Comparison of ENCODE assay signal across 8 cellular contexts in the genomic region with DNA sequence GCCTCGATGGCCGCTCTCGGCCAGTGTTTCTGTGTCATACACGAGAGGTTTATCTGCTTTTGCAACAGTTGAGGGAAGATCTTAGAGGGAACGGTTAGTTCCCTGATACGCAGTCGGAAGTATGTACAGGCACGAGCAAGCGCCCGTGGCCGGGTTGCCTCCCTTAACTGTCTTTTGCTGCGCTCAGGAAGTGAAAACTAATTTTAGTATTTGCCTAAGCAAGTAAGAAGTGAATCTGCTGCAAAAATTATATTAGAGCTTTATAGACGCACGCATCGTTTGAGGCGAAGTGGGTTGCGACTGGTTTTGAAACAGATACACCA. TPM values are rescaled to one million over a fixed set of nuclear protein-coding genes. Genes with fewer than 3 reads are reported as not detected.
DNase-seq lines count a peak whose midpoint lies in the region; ATAC-seq and TF ChIP-seq lines count a peak whose summit lies in the region.

No MANE protein-coding gene starts in this region.

- TF ChIP-seq CTCF in A673 (conservative IDR thresholded peaks at IDR 0.05; ENCODE audit: low read depth, low read length) (no peak), lower leg skin (IDR thresholded peaks at IDR 0.05) (no peak), thoracic aorta (IDR thresholded peaks at IDR 0.05) (no peak)

- intact Hi-C loops in A673 (cut with micrococcal nuclease; ENCODE audit: unreplicated experiment), result loop anchor here (10.0 kb wide), 1 partner anchor 1106 kb away; no protein-coding TSS in a partner anchor
- intact Hi-C loops in lower leg skin (cut with DNase I; ENCODE audit: low total_unique reads), result no loop called here

- H3K9me3 ChIP-seq in A673 (ENCODE audit: low read depth, low read length, poor library complexity, severe bottlenecking), result no peaks in the 10 kb centered on the region
- H3K9me3 ChIP-seq in thoracic aorta, result no peaks in the 10 kb centered on the region

- H3K36me3 ChIP-seq in A673 (ENCODE audit: insufficient read depth, low read length, poor library complexity, severe bottlenecking) (no peaks in the 10 kb centered on the region), thoracic aorta (no peaks in the 10 kb centered on the region)

- WGBS in lower leg skin, 2 donors, result 2 to 42% methylated on average over 13 to 17 of the region's 17 CpGs

- no peaks in the 10 kb centered on the region for H3K27me3 ChIP-seq in A673 (replicated peaks; ENCODE audit: insufficient read depth, low read depth, low read length, poor library complexity)
- H3K27me3 ChIP-seq in thoracic aorta (replicated peaks; ENCODE audit: insufficient read depth), result no peaks in the 10 kb centered on the region

- no peaks in the 10 kb centered on the region for H3K27me3 Mint-ChIP-seq in central memory CD8-positive, alpha-beta T cell

- TF ChIP-seq POLR2A in lower leg skin (IDR thresholded peaks at IDR 0.05), result no peak

- no peaks in the 10 kb centered on the region for H3K9me3 Mint-ChIP-seq in central memory CD8-positive, alpha-beta T cell

- H3K4me1 Mint-ChIP-seq in central memory CD8-positive, alpha-beta T cell, result peaks cover 26% of the 10 kb centered on the region

- POLR2A ChIA-PET in A673 (lab: Charles Lee; ENCODE audit: low non-redundant PET), result no interaction called here

- CTCF ChIA-PET in A673 (lab: Charles Lee), result no interaction called here

- no peak overlapping the region for H3K27ac Mint-ChIP-seq in central memory CD8-positive, alpha-beta T cell (ENCODE audit: low read depth)

- H3K27ac ChIP-seq in A673 (ENCODE audit: low read depth, low read length, poor library complexity, severe bottlenecking), result peak overlapping the region; percentile 61
- peak overlapping the region; percentile 74 to 83 for H3K27ac ChIP-seq in thoracic aorta

- peaks cover 15% of the 10 kb centered on the region for H3K4me1 ChIP-seq in A673 (ENCODE audit: insufficient read depth, low read length, poor library complexity, severe bottlenecking)
- H3K4me1 ChIP-seq in thoracic aorta (ENCODE audit: control insufficient read depth in 1 of 2, low read depth in 2 of 2), result peaks cover 0 to 15% of the 10 kb centered on the region in 2 donors

- BruUV-seq in A673 (replicated peaks; lab: Mats Ljungman, UMichigan), result no TSS peak

- DNase-seq in A673 (ENCODE audit: low spot score), result peak; percentile 12
- DNase-seq in central memory CD8-positive, alpha-beta T cell (ENCODE audit: low spot score in 2 of 2), result peak in 1 of 2 donors; percentile 19
- DNase-seq in lower leg skin (ENCODE audit: low spot score in 2 of 2), result no peak
- no peak for DNase-seq in thoracic aorta (ENCODE audit: low spot score)
- DNase-seq in SK-N-DZ (ENCODE audit: low spot score), result no peak

- H3K4me3 ChIP-seq in A673 (ENCODE audit: low read depth, low read length, poor library complexity, severe bottlenecking), result peak overlapping the region; percentile 72
- peak overlapping the region; percentile 65 for H3K4me3 ChIP-seq in lower leg skin (ENCODE audit: low read depth, poor library complexity, severe bottlenecking)
- H3K4me3 ChIP-seq in thoracic aorta, result peak overlapping the region; percentile 79

- ATAC-seq in GM18907 (IDR thresholded peaks at IDR 0.05; ENCODE audit: unreplicated experiment) (peak; percentile 32), HG03103 (IDR thresholded peaks at IDR 0.05; ENCODE audit: low read depth, unreplicated experiment) (peak; percentile 23), SK-N-SH treated with all-trans-retinoic acid at 6 μM for 48 hours (peak; percentile 29), thoracic aorta (ENCODE audit: insufficient number of reproducible peaks, low FRiP score, low read depth) (no peak)
- peak; percentile 57 for ATAC-seq in central memory CD8-positive, alpha-beta T cell (replicated peaks; ENCODE audit: extremely low read depth, poor library complexity, severe bottlenecking)

- peaks cover 6% of the 10 kb centered on the region for H3K36me3 Mint-ChIP-seq in central memory CD8-positive, alpha-beta T cell (ENCODE audit: insufficient read depth)

- H3K4me3 Mint-ChIP-seq in central memory CD8-positive, alpha-beta T cell, result peak overlapping the region; percentile 79

TF ChIP-seq in SK-N-SH treated with all-trans-retinoic acid at 6 μM for 48 hours, 23 proteins besides CTCF, POLR2A, EP300 and RAD21:
- TF ChIP-seq, protein P1, sequence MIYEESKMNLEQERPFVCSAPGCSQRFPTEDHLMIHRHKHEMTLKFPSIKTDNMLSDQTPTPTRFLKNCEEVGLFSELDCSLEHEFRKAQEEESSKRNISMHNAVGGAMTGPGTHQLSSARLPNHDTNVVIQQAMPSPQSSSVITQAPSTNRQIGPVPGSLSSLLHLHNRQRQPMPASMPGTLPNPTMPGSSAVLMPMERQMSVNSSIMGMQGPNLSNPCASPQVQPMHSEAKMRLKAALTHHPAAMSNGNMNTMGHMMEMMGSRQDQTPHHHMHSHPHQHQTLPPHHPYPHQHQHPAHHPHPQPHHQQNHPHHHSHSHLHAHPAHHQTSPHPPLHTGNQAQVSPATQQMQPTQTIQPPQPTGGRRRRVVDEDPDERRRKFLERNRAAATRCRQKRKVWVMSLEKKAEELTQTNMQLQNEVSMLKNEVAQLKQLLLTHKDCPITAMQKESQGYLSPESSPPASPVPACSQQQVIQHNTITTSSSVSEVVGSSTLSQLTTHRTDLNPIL (CRISPR knock-in tag; IDR thresholded peaks at IDR 0.05; ENCODE audit: low read depth), result no peak
- TF ChIP-seq OSR1 (CRISPR knock-in tag; IDR thresholded peaks at IDR 0.05) (no peak), ZNF8 (CRISPR knock-in tag; IDR thresholded peaks at IDR 0.05) (no peak), TCF4 (CRISPR knock-in tag; IDR thresholded peaks at IDR 0.05; ENCODE audit: borderline replicate concordance) (no peak), ZFP30 (CRISPR knock-in tag; IDR thresholded peaks at IDR 0.05) (no peak), ISL1 (CRISPR knock-in tag; IDR thresholded peaks at IDR 0.05) (no peak), TOX (CRISPR knock-in tag; IDR thresholded peaks at IDR 0.05; ENCODE audit: borderline replicate concordance) (no peak), GLIS3 (CRISPR knock-in tag; IDR thresholded peaks at IDR 0.05) (no peak), ARNTL (CRISPR knock-in tag; IDR thresholded peaks at IDR 0.05; ENCODE audit: borderline replicate concordance, low read depth) (no peak), CSDC2 (CRISPR knock-in tag; IDR thresholded peaks at IDR 0.05) (no peak), RARB (CRISPR knock-in tag; IDR thresholded peaks at IDR 0.05) (no peak), SNAI2 (CRISPR knock-in tag; IDR thresholded peaks at IDR 0.05) (no peak), ZNF70 (CRISPR knock-in tag; IDR thresholded peaks at IDR 0.05) (no peak), ZC3H10 (CRISPR knock-in tag; IDR thresholded peaks at IDR 0.05) (no peak), ZFP3 (CRISPR knock-in tag; IDR thresholded peaks at IDR 0.05) (no peak)
- TF ChIP-seq, protein P2, sequence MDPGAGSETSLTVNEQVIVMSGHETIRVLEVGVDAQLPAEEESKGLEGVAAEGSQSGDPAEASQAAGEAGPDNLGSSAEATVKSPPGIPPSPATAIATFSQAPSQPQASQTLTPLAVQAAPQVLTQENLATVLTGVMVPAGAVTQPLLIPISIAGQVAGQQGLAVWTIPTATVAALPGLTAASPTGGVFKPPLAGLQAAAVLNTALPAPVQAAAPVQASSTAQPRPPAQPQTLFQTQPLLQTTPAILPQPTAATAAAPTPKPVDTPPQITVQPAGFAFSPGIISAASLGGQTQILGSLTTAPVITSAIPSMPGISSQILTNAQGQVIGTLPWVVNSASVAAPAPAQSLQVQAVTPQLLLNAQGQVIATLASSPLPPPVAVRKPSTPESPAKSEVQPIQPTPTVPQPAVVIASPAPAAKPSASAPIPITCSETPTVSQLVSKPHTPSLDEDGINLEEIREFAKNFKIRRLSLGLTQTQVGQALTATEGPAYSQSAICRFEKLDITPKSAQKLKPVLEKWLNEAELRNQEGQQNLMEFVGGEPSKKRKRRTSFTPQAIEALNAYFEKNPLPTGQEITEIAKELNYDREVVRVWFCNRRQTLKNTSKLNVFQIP (CRISPR knock-in tag; IDR thresholded peaks at IDR 0.05; ENCODE audit: borderline replicate concordance, low read depth), result no peak
- TF ChIP-seq, protein P3, sequence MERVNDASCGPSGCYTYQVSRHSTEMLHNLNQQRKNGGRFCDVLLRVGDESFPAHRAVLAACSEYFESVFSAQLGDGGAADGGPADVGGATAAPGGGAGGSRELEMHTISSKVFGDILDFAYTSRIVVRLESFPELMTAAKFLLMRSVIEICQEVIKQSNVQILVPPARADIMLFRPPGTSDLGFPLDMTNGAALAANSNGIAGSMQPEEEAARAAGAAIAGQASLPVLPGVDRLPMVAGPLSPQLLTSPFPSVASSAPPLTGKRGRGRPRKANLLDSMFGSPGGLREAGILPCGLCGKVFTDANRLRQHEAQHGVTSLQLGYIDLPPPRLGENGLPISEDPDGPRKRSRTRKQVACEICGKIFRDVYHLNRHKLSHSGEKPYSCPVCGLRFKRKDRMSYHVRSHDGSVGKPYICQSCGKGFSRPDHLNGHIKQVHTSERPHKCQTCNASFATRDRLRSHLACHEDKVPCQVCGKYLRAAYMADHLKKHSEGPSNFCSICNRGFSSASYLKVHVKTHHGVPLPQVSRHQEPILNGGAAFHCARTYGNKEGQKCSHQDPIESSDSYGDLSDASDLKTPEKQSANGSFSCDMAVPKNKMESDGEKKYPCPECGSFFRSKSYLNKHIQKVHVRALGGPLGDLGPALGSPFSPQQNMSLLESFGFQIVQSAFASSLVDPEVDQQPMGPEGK (CRISPR knock-in tag; IDR thresholded peaks at IDR 0.05; ENCODE audit: borderline replicate concordance), result no peak
- TF ChIP-seq, protein P4, sequence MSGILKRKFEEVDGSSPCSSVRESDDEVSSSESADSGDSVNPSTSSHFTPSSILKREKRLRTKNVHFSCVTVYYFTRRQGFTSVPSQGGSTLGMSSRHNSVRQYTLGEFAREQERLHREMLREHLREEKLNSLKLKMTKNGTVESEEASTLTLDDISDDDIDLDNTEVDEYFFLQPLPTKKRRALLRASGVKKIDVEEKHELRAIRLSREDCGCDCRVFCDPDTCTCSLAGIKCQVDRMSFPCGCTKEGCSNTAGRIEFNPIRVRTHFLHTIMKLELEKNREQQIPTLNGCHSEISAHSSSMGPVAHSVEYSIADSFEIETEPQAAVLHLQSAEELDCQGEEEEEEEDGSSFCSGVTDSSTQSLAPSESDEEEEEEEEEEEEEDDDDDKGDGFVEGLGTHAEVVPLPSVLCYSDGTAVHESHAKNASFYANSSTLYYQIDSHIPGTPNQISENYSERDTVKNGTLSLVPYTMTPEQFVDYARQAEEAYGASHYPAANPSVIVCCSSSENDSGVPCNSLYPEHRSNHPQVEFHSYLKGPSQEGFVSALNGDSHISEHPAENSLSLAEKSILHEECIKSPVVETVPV (CRISPR knock-in tag; IDR thresholded peaks at IDR 0.05), result no peak

RNA-seq across cellular contexts. Expression of a gene that starts 0.7 kb away (rescaled TPM):
- total RNA-seq in A673 (2021) (7.1 and 9.4 TPM in 2 replicates), lower leg skin (10 to 100 TPM; 11.0 to 21.0 (median 14.1) TPM), thoracic aorta (10 to 100 TPM; 18.8 to 21.4 TPM)
- polyA plus RNA-seq in SK-N-DZ (2014; cell fraction: cytosol; rRNA removed), result 3.4 and 8.2 TPM in 2 replicates
- 2.3 and 2.5 TPM in 2 replicates for polyA plus RNA-seq in SK-N-DZ (2014; cell fraction: nucleus; rRNA removed)
